ENCODE assay signal across 25 cellular contexts in genomic region chr7:128304212-128304611, GRCh38. TPM values are rescaled to one million over a fixed set of nuclear protein-coding genes. Genes with fewer than 3 reads are reported as not detected.
DNase-seq lines count a peak whose midpoint lies in the region; ATAC-seq and TF ChIP-seq lines count a peak whose summit lies in the region.
"Had no signal": no experiment of that assay in that cellular context is flagged by ENCODE, and none has a peak within 500 bp of the region (broad histone marks: within the 10 kb centered on the region; RNA-seq: fewer than 3 reads in every experiment).

No MANE protein-coding gene starts in this region.

- WGBS in psoas muscle, 3 donors: 69 to 81% (median 77%) methylated on average over 1 of the region's 1 CpG

- H3K4me1 Mint-ChIP-seq in activated CD4-positive, alpha-beta memory T cell treated with anti-CD3 and anti-CD28 coated beads for 36 hours (ENCODE audit: low read depth): no peaks in the 10 kb centered on the region
- H3K4me1 Mint-ChIP-seq in Calu3 (ENCODE audit: low read depth, unreplicated experiment): no peaks in the 10 kb centered on the region

- H3K36me3 ChIP-seq in psoas muscle (ENCODE audit: insufficient read depth in 1 of 2, low read depth in 1 of 2): peaks cover 5 to 76% of the 10 kb centered on the region in 2 donors

- CTCF ChIA-PET in activated CD4-positive, alpha-beta memory T cell treated with anti-CD3 and anti-CD28 coated beads for 36 hours (lab: Charles Lee): no interaction called here
- CTCF ChIA-PET in Calu3 (lab: Charles Lee): no interaction called here

- H3K27ac Mint-ChIP-seq in activated CD4-positive, alpha-beta memory T cell treated with anti-CD3 and anti-CD28 coated beads for 36 hours: no peak overlapping the region
- no peak overlapping the region for H3K27ac Mint-ChIP-seq in Calu3 (ENCODE audit: unreplicated experiment)
- H3K27ac Mint-ChIP-seq: activated T-cell treated with anti-CD3 and anti-CD28 coated beads, Interleukin-2, amount 50 U/mL, for 24 hours had no signal

- peak overlapping the region; percentile 31 for H3K27ac ChIP-seq in epithelial cell of prostate
- H3K27ac ChIP-seq in psoas muscle: no peak overlapping the region
- H3K27ac ChIP-seq: esophagus squamous epithelium, parathyroid adenoma, SJSA1, upper lobe of right lung, VCaP had no signal

- POLR2A ChIA-PET in activated CD4-positive, alpha-beta memory T cell treated with anti-CD3 and anti-CD28 coated beads for 36 hours (lab: Charles Lee): no interaction called here

- H3K4me3 Mint-ChIP-seq in activated CD4-positive, alpha-beta memory T cell treated with anti-CD3 and anti-CD28 coated beads for 36 hours: no peak overlapping the region
- no peak overlapping the region for H3K4me3 Mint-ChIP-seq in Calu3 (ENCODE audit: low read depth, unreplicated experiment)
- H3K4me3 Mint-ChIP-seq: activated T-cell treated with anti-CD3 and anti-CD28 coated beads, Interleukin-2, amount 50 U/mL, for 24 hours; natural killer cell had no signal

- no peaks in the 10 kb centered on the region for H3K27me3 ChIP-seq in psoas muscle (ENCODE audit: insufficient read depth in 3 of 3, low read length in 2 of 3)
- H3K27me3 ChIP-seq: esophagus squamous epithelium, SJSA1, upper lobe of right lung had no signal

- H3K27me3 Mint-ChIP-seq in activated CD4-positive, alpha-beta memory T cell treated with anti-CD3 and anti-CD28 coated beads for 36 hours: no peaks in the 10 kb centered on the region
- H3K27me3 Mint-ChIP-seq in Calu3 (ENCODE audit: unreplicated experiment): no peaks in the 10 kb centered on the region
- H3K27me3 Mint-ChIP-seq: activated T-cell treated with anti-CD3 and anti-CD28 coated beads, Interleukin-2, amount 50 U/mL, for 24 hours had no signal

- peaks cover 29% of the 10 kb centered on the region for H3K36me3 Mint-ChIP-seq in activated CD4-positive, alpha-beta memory T cell treated with anti-CD3 and anti-CD28 coated beads for 36 hours
- peaks cover 16% of the 10 kb centered on the region for H3K36me3 Mint-ChIP-seq in Calu3 (ENCODE audit: insufficient read depth, unreplicated experiment)

- intact Hi-C loops in psoas muscle (cut with DNase I): no loop called here
- intact Hi-C loops in activated CD4-positive, alpha-beta memory T cell treated with anti-CD3 and anti-CD28 coated beads for 36 hours (cut with micrococcal nuclease): no loop called here
- intact Hi-C loops in Calu3 (cut with micrococcal nuclease; ENCODE audit: unreplicated experiment): no loop called here

- no peak overlapping the region for H3K4me3 ChIP-seq in psoas muscle
- H3K4me3 ChIP-seq: esophagus squamous epithelium, SJSA1, upper lobe of right lung had no signal

- BruUV-seq in Calu3 (replicated peaks; lab: Mats Ljungman, UMichigan): no TSS peak

- DNase-seq in GM03348 (ENCODE audit: low spot score) (peak; percentile 35), NCI-H446 treated with DMSO at 0.1 percent for 48 hours (lab: John Stamatoyannopoulos, UW) (peak; percentile 76), epithelial cell of prostate (ENCODE audit: low read depth, low spot score) (peak; percentile 6), psoas muscle (no peak), Calu3 (no peak)
- no peak for DNase-seq in activated CD4-positive, alpha-beta memory T cell treated with anti-CD3 and anti-CD28 coated beads for 36 hours
- DNase-seq in effector CD8-positive, alpha-beta T cell (lab: John Stamatoyannopoulos, UW): no peak
- DNase-seq in stimulated activated CD4-positive, alpha-beta T cell treated with anti-CD3 and anti-CD28 coated beads, Interleukin-12 subunit alpha, Interleukin-12 subunit beta, amount 100 ng/mL, for 4 hours: no peak
- DNase-seq: activated naive CD4-positive, alpha-beta T cell treated with Interleukin-2 at 50 U/mL for 16 hours; activated T-cell treated with anti-CD3 and anti-CD28 coated beads, Interleukin-2, amount 50 U/mL, for 24 hours; AML-193; COR-L47; esophagus squamous epithelium; left colon; natural killer cell; NCI-H1105 treated with DMSO at 0.1 percent for 48 hours; NCI-H82; OCI-M1; stimulated activated CD4-positive, alpha-beta T cell treated with anti-CD3 and anti-CD28 coated beads, Interleukin-1b, Interleukin-23, amount 100 ng/mL, for 48 hours; stimulated activated naive CD4-positive, alpha-beta T cell treated with Interleukin-2 at 50 U/mL for 16 hours; T-helper 2 cell; upper lobe of right lung had no signal

- peak in 3 of 4 donors; percentile 10 to 41 (median 31) for ATAC-seq in psoas muscle
- ATAC-seq: left colon, natural killer cell, upper lobe of right lung had no signal

- no peaks in the 10 kb centered on the region for H3K9me3 Mint-ChIP-seq in activated CD4-positive, alpha-beta memory T cell treated with anti-CD3 and anti-CD28 coated beads for 36 hours
- no peaks in the 10 kb centered on the region for H3K9me3 Mint-ChIP-seq in Calu3 (ENCODE audit: low read depth, unreplicated experiment)
- H3K9me3 Mint-ChIP-seq: activated T-cell treated with anti-CD3 and anti-CD28 coated beads, Interleukin-2, amount 50 U/mL, for 24 hours; natural killer cell had no signal

- H3K4me1 ChIP-seq in psoas muscle: no peaks in the 10 kb centered on the region
- H3K4me1 ChIP-seq: SJSA1, upper lobe of right lung had no signal

- no peak for TF ChIP-seq CTCF in psoas muscle (IDR thresholded peaks at IDR 0.05)
- TF ChIP-seq CTCF in Calu3 (IDR thresholded peaks at IDR 0.05; ENCODE audit: unreplicated experiment): no peak

- no peaks in the 10 kb centered on the region for H3K9me3 ChIP-seq in psoas muscle
- H3K9me3 ChIP-seq: esophagus squamous epithelium, SJSA1, upper lobe of right lung had no signal

RNA-seq across cellular contexts. Expression of gene RBM28, which starts 39.5 kb away (rescaled TPM):
- total RNA-seq in psoas muscle (10 to 100 TPM; 22.8 to 33.4 (median 28.7) TPM), Calu3 (2022) (49.3 and 49.9 TPM in 2 replicates)
- polyA plus RNA-seq in psoas muscle: 10 to 100 TPM; 26.0 to 45.0 (median 38.2) TPM
- 10 to 100 TPM; 46.2 to 56.0 TPM for total RNA-seq in activated CD4-positive, alpha-beta memory T cell treated with anti-CD3 and anti-CD28 coated beads for 36 hours

RNA-seq across cellular contexts. Expression of gene PRRT4, which starts 57.3 kb away (rescaled TPM):
- 10 to 100 TPM in 2 of 4 donors, 1 to 10 TPM in 2; 2.0 to 27.7 (median 8.1) TPM for total RNA-seq in psoas muscle
- 1 to 10 TPM in 2 of 3 donors, under 1 TPM in 1; 0.87 to 3.5 (median 3.0) TPM for polyA plus RNA-seq in psoas muscle
- under 1 TPM; 0.10 to 0.12 TPM for total RNA-seq in activated CD4-positive, alpha-beta memory T cell treated with anti-CD3 and anti-CD28 coated beads for 36 hours
- 0.15 TPM in 1 of 2 replicates, not detected in the other for total RNA-seq in Calu3 (2022)
- total RNA-seq: SJSA1 had no signal

Comparison
In these comparisons a context has a peak if more than half of its experiments do, and no peak if none do; other contexts are left out.
1. DNase-seq: peak in GM03348 (single experiment), NCI-H446 treated with DMSO at 0.1 percent for 48 hours (single experiment) and epithelial cell of prostate (single experiment); none in psoas muscle (0 of 2), activated CD4-positive, alpha-beta memory T cell treated with anti-CD3 and anti-CD28 coated beads for 36 hours (single experiment), effector CD8-positive, alpha-beta T cell (single experiment), Calu3 (single experiment) and stimulated activated CD4-positive, alpha-beta T cell treated with anti-CD3 and anti-CD28 coated beads, Interleukin-12 subunit alpha, Interleukin-12 subunit beta, amount 100 ng/mL, for 4 hours (single experiment).